Comparison of ENCODE assay signal across 17 cellular contexts in the genomic region with DNA sequence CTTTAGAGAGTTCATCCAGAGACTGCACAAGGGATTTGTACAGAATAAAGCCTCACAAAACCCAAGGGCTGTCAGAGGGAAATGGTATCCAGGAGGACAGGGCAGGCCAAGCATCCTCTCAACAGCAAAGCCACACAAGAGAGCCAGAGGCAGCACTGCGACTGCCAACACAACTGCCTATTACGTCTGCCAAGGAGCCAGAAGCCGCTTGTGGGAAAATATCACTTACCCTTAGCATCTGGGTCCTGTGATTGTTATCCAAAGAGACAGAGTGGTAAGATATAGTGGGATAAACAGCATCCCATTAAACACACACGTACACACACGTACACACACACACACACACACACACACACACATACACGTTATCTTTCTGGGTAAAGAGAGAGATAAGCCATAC.
DNase-seq lines count a peak whose midpoint lies in the region; ATAC-seq and TF ChIP-seq lines count a peak whose summit lies in the region.
"Had no signal": no experiment of that assay in that cellular context is flagged by ENCODE, and none has a peak within 500 bp of the region (broad histone marks: within the 10 kb centered on the region; RNA-seq: fewer than 3 reads in every experiment).

No MANE protein-coding gene starts in this region.

- H3K27ac ChIP-seq in OCI-LY7 (ENCODE audit: low read depth, low read length, poor library complexity, severe bottlenecking), result no peak overlapping the region
- H3K27ac ChIP-seq: breast epithelium, epithelial cell of prostate, right lobe of liver had no signal

- POLR2A ChIA-PET in OCI-LY7 (lab: Charles Lee), result no interaction called here

- no peak overlapping the region for H3K4me3 Mint-ChIP-seq in activated T-cell treated with anti-CD3 and anti-CD28 coated beads, Interleukin-2, amount 50 U/mL, for 24 hours
- H3K4me3 Mint-ChIP-seq: activated CD4-positive, alpha-beta T cell treated with anti-CD3 and anti-CD28 coated beads, Interleukin-2, amount 10 ng/mL, durations not matched to agents 7 days and 5 days; CD14-positive monocyte had no signal

- H3K4me1 Mint-ChIP-seq in activated T-cell treated with anti-CD3 and anti-CD28 coated beads, Interleukin-2, amount 50 U/mL, for 24 hours (ENCODE audit: low read depth), result no peaks in the 10 kb centered on the region
- H3K4me1 Mint-ChIP-seq: activated CD4-positive, alpha-beta T cell treated with anti-CD3 and anti-CD28 coated beads, Interleukin-2, amount 10 ng/mL, durations not matched to agents 7 days and 5 days; CD14-positive monocyte had no signal

- TF ChIP-seq CTCF in omental fat pad (IDR thresholded peaks at IDR 0.05), result no peak
- TF ChIP-seq CTCF in OCI-LY7 (conservative IDR thresholded peaks at IDR 0.05; ENCODE audit: low read length), result no peak

- H3K36me3 ChIP-seq in MG63 (no peaks in the 10 kb centered on the region), OCI-LY7 (ENCODE audit: insufficient read depth, low read length) (no peaks in the 10 kb centered on the region)
- H3K36me3 ChIP-seq: breast epithelium, right lobe of liver had no signal

- CTCF ChIA-PET in OCI-LY7 (lab: Charles Lee; ENCODE audit: unreplicated experiment), result no interaction called here

- no peaks in the 10 kb centered on the region for H3K27me3 Mint-ChIP-seq in activated T-cell treated with anti-CD3 and anti-CD28 coated beads, Interleukin-2, amount 50 U/mL, for 24 hours
- H3K27me3 Mint-ChIP-seq: activated CD4-positive, alpha-beta T cell treated with anti-CD3 and anti-CD28 coated beads, Interleukin-2, amount 10 ng/mL, durations not matched to agents 7 days and 5 days had no signal

- H2AFZ ChIP-seq in OCI-LY7 (ENCODE audit: low read length), result no peak overlapping the region

- DNase-seq in Daoy (ENCODE audit: low read depth), result peak; percentile 14
- DNase-seq in MG63, result peak; percentile 56
- DNase-seq in fibroblast of gingiva (ENCODE audit: low read depth), result peak; percentile 42
- peak; percentile 67 for DNase-seq in posterior vena cava (ENCODE audit: low spot score)
- DNase-seq in activated T-cell treated with anti-CD3 and anti-CD28 coated beads, Interleukin-2, amount 50 U/mL, for 24 hours, result no peak
- DNase-seq in NCI-H510A treated with DMSO at 0.1 percent for 48 hours (lab: John Stamatoyannopoulos, UW), result no peak
- DNase-seq in omental fat pad (ENCODE audit: low spot score), result no peak
- DNase-seq in OCI-LY7 (ENCODE audit: low spot score), result no peak
- DNase-seq: activated CD4-positive, alpha-beta T cell treated with anti-CD3 and anti-CD28 coated beads, Interleukin-2, amount 10 ng/mL, durations not matched to agents 7 days and 5 days; GF-D8; NCI-H187; right lobe of liver; T-helper 1 cell had no signal

- H3K4me1 ChIP-seq in OCI-LY7 (ENCODE audit: insufficient read depth, low read length, poor library complexity, severe bottlenecking), result no peaks in the 10 kb centered on the region
- H3K4me1 ChIP-seq: breast epithelium, right lobe of liver had no signal

- no peak overlapping the region for H3K4me2 ChIP-seq in OCI-LY7 (ENCODE audit: low read length)

- no peaks in the 10 kb centered on the region for H3K9me3 Mint-ChIP-seq in activated T-cell treated with anti-CD3 and anti-CD28 coated beads, Interleukin-2, amount 50 U/mL, for 24 hours
- H3K9me3 Mint-ChIP-seq: activated CD4-positive, alpha-beta T cell treated with anti-CD3 and anti-CD28 coated beads, Interleukin-2, amount 10 ng/mL, durations not matched to agents 7 days and 5 days; activated T-helper 2 cell treated with anti-CD3 and anti-CD28 coated beads, Interferon-gamma antibody, Interleukin-2, Interleukin-4, amounts not matched to agents 10 μg/mL and 5 μg/mL and 100 μg/mL, durations not matched to agents 14 hours and 24 hours and 36 hours; CD14-positive monocyte had no signal

- H3K4me3 ChIP-seq in MG63 (no peak overlapping the region), OCI-LY7 (ENCODE audit: low read depth, low read length, poor library complexity, severe bottlenecking) (no peak overlapping the region)
- H3K4me3 ChIP-seq: breast epithelium, right lobe of liver had no signal

- H3K79me2 ChIP-seq in OCI-LY7 (ENCODE audit: insufficient read depth, low read depth, low read length), result no peaks in the 10 kb centered on the region

- H4K20me1 ChIP-seq in OCI-LY7 (ENCODE audit: insufficient read depth, low read length), result no peaks in the 10 kb centered on the region

- H3K9me2 ChIP-seq in OCI-LY7 (ENCODE audit: insufficient read depth, low read length), result no peaks in the 10 kb centered on the region

- no peak for ATAC-seq in omental fat pad (ENCODE audit: low FRiP score)

- no peaks in the 10 kb centered on the region for H3K36me3 Mint-ChIP-seq in activated T-cell treated with anti-CD3 and anti-CD28 coated beads, Interleukin-2, amount 50 U/mL, for 24 hours (ENCODE audit: low read depth)
- H3K36me3 Mint-ChIP-seq: CD14-positive monocyte had no signal

- H3K9me3 ChIP-seq in MG63, result no peaks in the 10 kb centered on the region
- H3K9me3 ChIP-seq in OCI-LY7 (ENCODE audit: low read length), result no peaks in the 10 kb centered on the region
- H3K9me3 ChIP-seq: breast epithelium, right lobe of liver had no signal

- H3K27ac Mint-ChIP-seq in activated T-cell treated with anti-CD3 and anti-CD28 coated beads, Interleukin-2, amount 50 U/mL, for 24 hours, result no peak overlapping the region
- H3K27ac Mint-ChIP-seq: activated CD4-positive, alpha-beta T cell treated with anti-CD3 and anti-CD28 coated beads, Interleukin-2, amount 10 ng/mL, durations not matched to agents 7 days and 5 days; activated T-helper 2 cell treated with anti-CD3 and anti-CD28 coated beads, Interferon-gamma antibody, Interleukin-2, Interleukin-4, amounts not matched to agents 10 μg/mL and 5 μg/mL and 100 μg/mL, durations not matched to agents 14 hours and 24 hours and 36 hours; CD14-positive monocyte had no signal

- BruUV-seq in OCI-LY7 (replicated peaks; lab: Mats Ljungman, UMichigan), result no TSS peak

- no peaks in the 10 kb centered on the region for H3K27me3 ChIP-seq in MG63
- H3K27me3 ChIP-seq: breast epithelium, right lobe of liver had no signal

- intact Hi-C loops in posterior vena cava (cut with DNase I), result no loop called here
- intact Hi-C loops in OCI-LY7 (cut with micrococcal nuclease; ENCODE audit: unreplicated experiment), result no loop called here

Comparison
In these comparisons a context has a peak if more than half of its experiments do, and no peak if none do; other contexts are left out.
1. DNase-seq: peak in Daoy (single experiment), MG63 (single experiment), fibroblast of gingiva (single experiment) and posterior vena cava (single experiment); none in activated T-cell treated with anti-CD3 and anti-CD28 coated beads, Interleukin-2, amount 50 U/mL, for 24 hours (single experiment), NCI-H510A treated with DMSO at 0.1 percent for 48 hours (single experiment), omental fat pad (single experiment) and OCI-LY7 (single experiment).